In genomic region chr10:69536521-69536920, GRCh38 we compare ENCODE assay signal across 16 cellular contexts. TPM values are rescaled to one million over a fixed set of nuclear protein-coding genes. Genes with fewer than 3 reads are reported as not detected.
"Had no signal": no experiment of that assay in that cellular context is flagged by ENCODE, and none has a peak within 500 bp of the region (broad histone marks: within the 10 kb centered on the region; RNA-seq: fewer than 3 reads in every experiment).

No MANE protein-coding gene starts in this region.

RNA-seq across cellular contexts. Expression of gene NEUROG3, which starts 36.7 kb away (rescaled TPM):
- total RNA-seq: hepatocyte, kidney, kidney epithelial cell, left lobe of liver, left lung, left ventricle myocardium inferior, left ventricle myocardium superior, liver, lower leg skin, lower lobe of right lung, lung, lung microvascular endothelial cell, mammary epithelial cell, mesothelial cell of epicardium, mononuclear cell, mucosa of gallbladder had no signal
